In genomic region chr1:153848805-153849204, GRCh38 we compare ENCODE assay signal across 24 cellular contexts.
A peak's percentile ranks its signal among the peaks of the same experiment; 100 is the strongest.
DNase-seq lines count a peak whose midpoint lies in the region; ATAC-seq and TF ChIP-seq lines count a peak whose summit lies in the region.
"Had no signal": no experiment of that assay in that cellular context is flagged by ENCODE, and none has a peak within 500 bp of the region (broad histone marks: within the 10 kb centered on the region; RNA-seq: fewer than 3 reads in every experiment).

No MANE protein-coding gene starts in this region.

- peaks cover 34% of the 10 kb centered on the region for H3K4me1 ChIP-seq in OCI-LY1 (ENCODE audit: insufficient read depth, low read length, severe bottlenecking)
- H3K4me1 ChIP-seq: esophagus squamous epithelium, foreskin keratinocyte had no signal

- ATAC-seq in GM18867 (IDR thresholded peaks at IDR 0.05; ENCODE audit: unreplicated experiment) (peak; percentile 7), naive B cell (ENCODE audit: low read depth in 2 of 2) (no peak), HG02610 (IDR thresholded peaks at IDR 0.05; ENCODE audit: unreplicated experiment) (no peak), HG03280 (IDR thresholded peaks at IDR 0.05; ENCODE audit: unreplicated experiment) (no peak)
- ATAC-seq: CD8-positive, alpha-beta T cell; foreskin keratinocyte; HepG2 had no signal

- peak overlapping the region in 1 of 8 donors; percentile 44 for H3K4me3 Mint-ChIP-seq in naive B cell
- H3K4me3 Mint-ChIP-seq: activated CD4-positive, alpha-beta memory T cell treated with anti-CD3 and anti-CD28 coated beads, Interleukin-2, amount 10 ng/mL, durations not matched to agents 7 days and 5 days; CD8-positive, alpha-beta T cell; mesothelial cell of epicardium had no signal

- no peaks in the 10 kb centered on the region for H3F3A ChIP-seq in OCI-LY1 (ENCODE audit: insufficient read depth, low read length)

- peak; percentile 73 for DNase-seq in NK-92 treated with Interleukin-12 subunit alpha and Interleukin-12 subunit beta, amount 100 ng/mL, for 24 hours (lab: John Stamatoyannopoulos, UW)
- DNase-seq in NK-92 (lab: John Stamatoyannopoulos, UW; ENCODE audit: unreplicated experiment) (no peak), naive B cell (no peak), NCI-H524 (lab: John Stamatoyannopoulos, UW) (no peak)
- DNase-seq: brain microvascular endothelial cell, dorsolateral prefrontal cortex, EL, esophagus squamous epithelium, foreskin keratinocyte, H7, head of caudate nucleus, NCI-H1694, NCI-H446 treated with DMSO at 0.1 percent for 48 hours, PC-9 had no signal

- H2AFZ ChIP-seq in OCI-LY1 (ENCODE audit: low read length): no peak overlapping the region
- H2AFZ ChIP-seq: PC-9 had no signal

- no peaks in the 10 kb centered on the region for H3K27me3 ChIP-seq in OCI-LY1 (ENCODE audit: insufficient read depth, low read length)
- H3K27me3 ChIP-seq: brain microvascular endothelial cell, dorsolateral prefrontal cortex, esophagus squamous epithelium, foreskin keratinocyte had no signal

- peaks cover 48 to 68% (median 63%) of the 10 kb centered on the region in 3 donors for H3K4me1 Mint-ChIP-seq in naive B cell
- H3K4me1 Mint-ChIP-seq: mesothelial cell of epicardium had no signal

- no peaks in the 10 kb centered on the region for H4K20me1 ChIP-seq in OCI-LY1 (ENCODE audit: insufficient read depth, low read length)

- no peak for TF ChIP-seq CTCF in OCI-LY1 (IDR thresholded peaks at IDR 0.05; ENCODE audit: low read length)

- no peak overlapping the region for H3K4me3 ChIP-seq in OCI-LY1 (ENCODE audit: low read depth, low read length, poor library complexity, severe bottlenecking)
- H3K4me3 ChIP-seq: dorsolateral prefrontal cortex, esophagus squamous epithelium, PC-9, SK-N-MC had no signal

- H3K9ac ChIP-seq in OCI-LY1 (ENCODE audit: low read length): no peak overlapping the region; the same call in 1 of the 2 replicates

- peaks cover 4% of the 10 kb centered on the region; the same call in 1 of the 2 replicates for H3K79me2 ChIP-seq in OCI-LY1 (ENCODE audit: insufficient read depth, low read length)

- peak overlapping the region in 4 of 6 donors; percentile 13 to 81 (median 50) for H3K27ac Mint-ChIP-seq in naive B cell
- H3K27ac Mint-ChIP-seq: mesothelial cell of epicardium had no signal

- H3K36me3 ChIP-seq in OCI-LY1 (ENCODE audit: insufficient read depth, low read length): peaks cover 17% of the 10 kb centered on the region; the same call in 1 of the 2 replicates
- H3K36me3 ChIP-seq: brain microvascular endothelial cell had no signal

- no peaks in the 10 kb centered on the region for H3K9me2 ChIP-seq in OCI-LY1 (ENCODE audit: low read depth, low read length)

- H3K36me3 Mint-ChIP-seq in naive B cell: peaks cover 0 to 4% of the 10 kb centered on the region in 2 donors

- H3K9me3 Mint-ChIP-seq in naive B cell: peaks cover 0 to under 1% (median 0%) of the 10 kb centered on the region in 7 donors
- H3K9me3 Mint-ChIP-seq: activated CD4-positive, alpha-beta memory T cell treated with anti-CD3 and anti-CD28 coated beads, Interleukin-2, amount 10 ng/mL, durations not matched to agents 7 days and 5 days; CD8-positive, alpha-beta T cell; mesothelial cell of epicardium had no signal

- no peaks in the 10 kb centered on the region for H3K9me3 ChIP-seq in OCI-LY1 (ENCODE audit: low read length)
- H3K9me3 ChIP-seq: esophagus squamous epithelium had no signal

- H3K27ac ChIP-seq in OCI-LY1 (ENCODE audit: low read depth, low read length, poor library complexity, severe bottlenecking): peak overlapping the region; percentile 93
- H3K27ac ChIP-seq: 22Rv1, brain microvascular endothelial cell, dorsolateral prefrontal cortex, esophagus squamous epithelium, foreskin keratinocyte, PC-9, SK-N-MC had no signal

- H3K27me3 Mint-ChIP-seq in naive B cell: no peaks in the 10 kb centered on the region
- H3K27me3 Mint-ChIP-seq: activated CD4-positive, alpha-beta memory T cell treated with anti-CD3 and anti-CD28 coated beads, Interleukin-2, amount 10 ng/mL, durations not matched to agents 7 days and 5 days had no signal

- H3K4me2 ChIP-seq in OCI-LY1 (ENCODE audit: low read length): peak overlapping the region; percentile 2; the same call in 1 of the 2 replicates
- H3K4me2 ChIP-seq: PC-9 had no signal
